ENCODE assay signal across 7 cellular contexts in the genomic region with DNA sequence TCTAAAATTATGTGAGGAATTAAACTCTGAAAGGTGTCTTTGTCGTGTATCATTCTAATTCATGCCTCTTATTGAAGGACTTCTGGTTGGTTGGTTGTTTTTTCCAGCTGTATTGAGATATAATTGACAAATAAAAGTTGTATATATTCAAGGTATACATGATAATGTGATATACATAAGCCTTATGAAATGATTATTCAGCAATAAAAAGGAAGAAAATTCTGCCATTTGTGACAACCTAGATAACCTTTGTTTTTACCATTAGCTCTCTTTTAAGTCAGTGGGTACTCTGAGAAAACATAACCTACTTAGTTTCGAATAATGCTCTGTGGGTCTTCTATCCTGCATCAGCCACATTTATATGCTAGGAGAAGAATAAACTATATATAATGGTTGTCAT.
"Had no signal": no experiment of that assay in that cellular context is flagged by ENCODE, and none has a peak within 500 bp of the region (broad histone marks: within the 10 kb centered on the region; RNA-seq: fewer than 3 reads in every experiment).

No MANE protein-coding gene starts in this region.

- H3K9me3 ChIP-seq: HAP-1 had no signal

- H3K36me3 ChIP-seq: HAP-1 had no signal

- H3K27ac ChIP-seq: HL-60 had no signal

- H3K4me1 ChIP-seq: HAP-1 had no signal

- ATAC-seq: HCT116 had no signal

- H3K4me3 ChIP-seq: HAP-1 had no signal

- DNase-seq: GOT3, H7, HFFc6, KG1 had no signal
